In genomic region chr3:198081421-198081844, GRCh38 we compare ENCODE assay signal across 10 cellular contexts.
DNase-seq lines count a peak whose midpoint lies in the region; ATAC-seq and TF ChIP-seq lines count a peak whose summit lies in the region.
"Had no signal": no experiment of that assay in that cellular context is flagged by ENCODE, and none has a peak within 500 bp of the region (broad histone marks: within the 10 kb centered on the region; RNA-seq: fewer than 3 reads in every experiment).

No MANE protein-coding gene starts in this region.

- no peak overlapping the region for H2AFZ ChIP-seq in neural cell (ENCODE audit: low read depth, low read length)

- H3K4me2 ChIP-seq in neural cell (ENCODE audit: low read length): no peak overlapping the region

- H3K9ac ChIP-seq in HUES48 (ENCODE audit: low read depth, low read length) (no peak overlapping the region), neural cell (ENCODE audit: low read length) (no peak overlapping the region)

- peak overlapping the region; percentile 49 for H3K4me3 Mint-ChIP-seq in effector memory CD8-positive, alpha-beta T cell

- no peak overlapping the region for H3K27ac Mint-ChIP-seq in effector memory CD8-positive, alpha-beta T cell

- no peaks in the 10 kb centered on the region for H4K20me1 ChIP-seq in neural cell (ENCODE audit: insufficient read depth)

- no peaks in the 10 kb centered on the region for H3F3A ChIP-seq in neural cell (ENCODE audit: insufficient read depth, low read length, poor library complexity, severe bottlenecking)

- no peaks in the 10 kb centered on the region for H3K79me2 ChIP-seq in neural cell (replicated peaks; ENCODE audit: insufficient read depth, low read length)

- H3K9me2 ChIP-seq in neural cell (ENCODE audit: insufficient read depth, low read length): no peaks in the 10 kb centered on the region

- no peak for TF ChIP-seq EP300 in neural cell (conservative IDR thresholded peaks at IDR 0.05; ENCODE audit: poor library complexity, severe bottlenecking)

- no peak for ATAC-seq in effector memory CD8-positive, alpha-beta T cell (replicated peaks)
- ATAC-seq in HG02973 (IDR thresholded peaks at IDR 0.05; ENCODE audit: unreplicated experiment): no peak
- ATAC-seq in HG02588 (IDR thresholded peaks at IDR 0.05; ENCODE audit: unreplicated experiment): no peak

- no peaks in the 10 kb centered on the region for H3K36me3 ChIP-seq in HUES48 (ENCODE audit: control insufficient read depth, insufficient read depth, low read length)
- H3K36me3 ChIP-seq in neural cell (ENCODE audit: insufficient read depth, low read length): no peaks in the 10 kb centered on the region

- no peaks in the 10 kb centered on the region for H3K9me3 ChIP-seq in HUES48 (ENCODE audit: control insufficient read depth, insufficient read depth, low read length)
- no peaks in the 10 kb centered on the region for H3K9me3 ChIP-seq in neural cell (ENCODE audit: low read length)

- H3K4me1 Mint-ChIP-seq in effector memory CD8-positive, alpha-beta T cell (ENCODE audit: low read depth in 2 of 2): no peaks in the 10 kb centered on the region

- H3K4me1 ChIP-seq in HUES48 (ENCODE audit: control insufficient read depth, insufficient read depth, low read length): no peaks in the 10 kb centered on the region

- no peaks in the 10 kb centered on the region for H3K9me3 Mint-ChIP-seq in effector memory CD8-positive, alpha-beta T cell

- H3K27me3 ChIP-seq in HUES48 (ENCODE audit: control insufficient read depth, insufficient read depth, low read length): peaks cover 88% of the 10 kb centered on the region
- H3K27me3 ChIP-seq in neural cell (ENCODE audit: insufficient read depth, low read depth, low read length): peaks cover 86% of the 10 kb centered on the region

- H3K4me3 ChIP-seq in HUES48 (ENCODE audit: low read depth, low read length): peak overlapping the region; percentile 60
- peak overlapping the region; percentile 88 for H3K4me3 ChIP-seq in neural cell (ENCODE audit: low read length)

- DNase-seq in COLO668 (lab: John Stamatoyannopoulos, UW; ENCODE audit: unreplicated experiment) (peak; percentile 8), NCI-H510A treated with DMSO at 0.1 percent for 48 hours (lab: John Stamatoyannopoulos, UW) (no peak)
- no peak for DNase-seq in effector memory CD8-positive, alpha-beta T cell
- DNase-seq: NCI-H2029 treated with DMSO at 0.1 percent for 48 hours had no signal

- no peak for TF ChIP-seq RAD21 in neural cell (conservative IDR thresholded peaks at IDR 0.05)

- H3K27me3 Mint-ChIP-seq in effector memory CD8-positive, alpha-beta T cell: peaks cover 25 to 34% of the 10 kb centered on the region in 2 donors

- H3K27ac ChIP-seq in HUES48 (ENCODE audit: low read depth, low read length) (no peak overlapping the region), neural cell (ENCODE audit: low read length) (no peak overlapping the region)
- H3K27ac ChIP-seq: RWPE1, VCaP had no signal

- no peak for TF ChIP-seq CTCF in neural cell (IDR thresholded peaks at IDR 0.05; ENCODE audit: poor library complexity, severe bottlenecking)

- H3K36me3 Mint-ChIP-seq in effector memory CD8-positive, alpha-beta T cell (ENCODE audit: insufficient read depth): no peaks in the 10 kb centered on the region

TF ChIP-seq in neural cell, 6 proteins besides CTCF, POLR2A, EP300 and RAD21:
- no peak for TF ChIP-seq SMC3 (conservative IDR thresholded peaks at IDR 0.05; ENCODE audit: poor library complexity)
- TF ChIP-seq POLR2AphosphoS5 (IDR thresholded peaks at IDR 0.05): no peak
- TF ChIP-seq TAF1 (IDR thresholded peaks at IDR 0.05; ENCODE audit: low read depth): no peak
- TF ChIP-seq EZH2 (IDR thresholded peaks at IDR 0.05; ENCODE audit: borderline replicate concordance, insufficient read depth, low read length, poor library complexity, severe bottlenecking): no peak
- no peak for TF ChIP-seq MXI1 (conservative IDR thresholded peaks at IDR 0.05; ENCODE audit: poor library complexity, severe bottlenecking)
- no peak for TF ChIP-seq REST (IDR thresholded peaks at IDR 0.05; ENCODE audit: borderline replicate concordance)
